ENCODE assay signal across 8 cellular contexts in the genomic region with DNA sequence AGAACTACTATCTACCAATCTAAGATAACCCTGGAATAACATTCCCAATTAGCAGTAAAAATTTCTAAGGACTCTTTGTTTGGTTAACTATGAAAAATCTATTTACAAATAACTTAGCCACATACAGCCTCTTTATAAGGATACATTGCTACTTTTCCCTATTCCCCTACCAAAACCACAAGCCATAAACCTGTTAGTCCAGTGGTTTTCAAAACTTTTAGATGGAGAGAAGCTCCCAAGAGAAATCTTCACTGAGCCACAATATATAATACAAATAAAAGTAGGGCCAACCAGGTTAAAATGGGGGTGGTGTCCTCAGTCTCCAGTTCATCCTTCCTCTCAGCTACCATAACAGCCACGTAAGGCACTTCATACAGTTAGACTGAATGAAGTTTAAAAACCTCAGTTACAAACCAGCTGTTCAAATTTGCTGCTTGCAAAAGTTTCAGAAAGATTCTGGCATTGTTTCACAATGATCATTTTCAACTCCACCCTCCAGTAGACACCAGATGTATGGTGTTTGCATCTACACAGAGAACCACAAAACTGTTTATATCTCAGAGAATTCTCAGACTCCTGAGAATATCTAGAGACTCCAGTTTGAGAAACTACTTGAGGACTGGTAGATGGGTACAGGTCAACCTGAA. TPM values are rescaled to one million over a fixed set of nuclear protein-coding genes. Genes with fewer than 3 reads are reported as not detected.
DNase-seq lines count a peak whose midpoint lies in the region; ATAC-seq lines count a peak whose summit lies in the region.

No MANE protein-coding gene starts in this region.

- POLR2A ChIA-PET in activated CD4-positive, alpha-beta T cell treated with anti-CD3 and anti-CD28 coated beads, Interleukin-2, amount 10 ng/mL, durations not matched to agents 7 days and 5 days (lab: Charles Lee): no interaction called here

- CTCF ChIA-PET in activated CD4-positive, alpha-beta T cell treated with anti-CD3 and anti-CD28 coated beads, Interleukin-2, amount 10 ng/mL, durations not matched to agents 7 days and 5 days (lab: Charles Lee): interaction anchor here (1.1 kb wide), 2 partner anchors 13 to 29 kb away, joined by 3 to 4 read pairs; no protein-coding TSS in a partner anchor

- H3K4me1 Mint-ChIP-seq in activated CD4-positive, alpha-beta T cell treated with anti-CD3 and anti-CD28 coated beads, Interleukin-2, amount 10 ng/mL, durations not matched to agents 7 days and 5 days: peaks cover 67% of the 10 kb centered on the region

- H3K36me3 Mint-ChIP-seq in activated CD4-positive, alpha-beta T cell treated with anti-CD3 and anti-CD28 coated beads, Interleukin-2, amount 10 ng/mL, durations not matched to agents 7 days and 5 days (ENCODE audit: low read depth): peaks cover 69% of the 10 kb centered on the region

- ATAC-seq in HG02885 (IDR thresholded peaks at IDR 0.05; ENCODE audit: poor library complexity, unreplicated experiment): peak; percentile 86

- no peak overlapping the region for H3K4me3 ChIP-seq in skeletal muscle cell (ENCODE audit: low read depth, low read length)

- peak overlapping the region; percentile 77 for H3K27ac Mint-ChIP-seq in activated CD4-positive, alpha-beta T cell treated with anti-CD3 and anti-CD28 coated beads, Interleukin-2, amount 10 ng/mL, durations not matched to agents 7 days and 5 days

- no peaks in the 10 kb centered on the region for H3K27me3 Mint-ChIP-seq in activated CD4-positive, alpha-beta T cell treated with anti-CD3 and anti-CD28 coated beads, Interleukin-2, amount 10 ng/mL, durations not matched to agents 7 days and 5 days

- no peaks in the 10 kb centered on the region for H3K9me3 Mint-ChIP-seq in activated CD4-positive, alpha-beta T cell treated with anti-CD3 and anti-CD28 coated beads, Interleukin-2, amount 10 ng/mL, durations not matched to agents 7 days and 5 days

- H3K4me3 Mint-ChIP-seq in activated CD4-positive, alpha-beta T cell treated with anti-CD3 and anti-CD28 coated beads, Interleukin-2, amount 10 ng/mL, durations not matched to agents 7 days and 5 days: no peak overlapping the region

- DNase-seq in activated CD4-positive, alpha-beta T cell treated with anti-CD3 and anti-CD28 coated beads, Interleukin-2, amount 10 ng/mL, durations not matched to agents 7 days and 5 days: no peak
- DNase-seq in activated CD4-positive, alpha-beta T cell treated with anti-CD3 and anti-CD28 coated beads for 48 hours: no peak
- DNase-seq in RPMI7951 (ENCODE audit: low read depth) (peak; percentile 8), skeletal muscle cell (ENCODE audit: low read depth) (peak; percentile 31), SK-N-DZ (ENCODE audit: low spot score) (no peak), putamen (ENCODE audit: low spot score) (no peak), NCI-H2227 (lab: John Stamatoyannopoulos, UW; ENCODE audit: unreplicated experiment) (no peak)

RNA-seq across cellular contexts. Expression of gene SOS1, which starts 26.0 kb away (rescaled TPM):
- 100 to 1,000 TPM; 204 to 209 TPM for total RNA-seq in activated CD4-positive, alpha-beta T cell treated with anti-CD3 and anti-CD28 coated beads, Interleukin-2, amount 10 ng/mL, durations not matched to agents 7 days and 5 days
- total RNA-seq in RPMI7951 (2014; rRNA removed; shearing (Covaris generic)): 11.9 and 17.8 TPM in 2 replicates
- polyA plus RNA-seq in SK-N-DZ (2014; cell fraction: cytosol; rRNA removed): 8.6 and 9.0 TPM in 2 replicates
- 11.2 and 23.7 TPM in 2 replicates for polyA plus RNA-seq in SK-N-DZ (2014; cell fraction: nucleus; rRNA removed)

Comparison
In these comparisons a context has a peak if more than half of its experiments do, and no peak if none do; other contexts are left out.
1. DNase-seq: peak in RPMI7951 (single experiment) and skeletal muscle cell (single experiment); none in activated CD4-positive, alpha-beta T cell treated with anti-CD3 and anti-CD28 coated beads, Interleukin-2, amount 10 ng/mL, durations not matched to agents 7 days and 5 days (single experiment), activated CD4-positive, alpha-beta T cell treated with anti-CD3 and anti-CD28 coated beads for 48 hours (single experiment), SK-N-DZ (single experiment), putamen (single experiment) and NCI-H2227 (single experiment).
2. RNA of gene SOS1, which starts 26.0 kb away (total RNA-seq): 204 to 209 TPM in activated CD4-positive, alpha-beta T cell treated with anti-CD3 and anti-CD28 coated beads, Interleukin-2, amount 10 ng/mL, durations not matched to agents 7 days and 5 days; 11.9 to 17.8 TPM in RPMI7951; every median in the first group is over 10 times any median in the second.